ENCODE assay signal across 11 cellular contexts in the genomic region with DNA sequence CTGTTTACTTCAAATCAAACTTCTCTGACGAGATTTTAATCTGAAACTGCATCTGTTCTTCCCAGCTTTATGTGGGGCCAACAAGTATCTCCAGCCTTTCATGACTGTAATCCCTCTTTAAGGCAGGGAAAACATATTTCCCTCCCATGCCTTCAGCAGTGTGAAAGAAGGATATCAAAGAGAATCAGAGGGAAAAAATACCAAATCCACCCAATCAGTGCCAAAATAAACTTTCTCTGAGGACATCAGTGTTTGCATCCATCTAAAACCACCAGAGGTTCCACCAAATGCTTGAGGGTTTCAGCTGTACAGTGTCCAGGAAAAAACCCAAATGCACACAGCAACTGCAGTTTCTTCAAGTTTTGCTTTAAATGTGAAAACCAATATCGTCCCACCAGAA. TPM values are rescaled to one million over a fixed set of nuclear protein-coding genes. Genes with fewer than 3 reads are reported as not detected.
DNase-seq lines count a peak whose midpoint lies in the region; ATAC-seq and TF ChIP-seq lines count a peak whose summit lies in the region.
"Had no signal": no experiment of that assay in that cellular context is flagged by ENCODE, and none has a peak within 500 bp of the region (broad histone marks: within the 10 kb centered on the region; RNA-seq: fewer than 3 reads in every experiment).

No MANE protein-coding gene starts in this region.

- H3K4me3 ChIP-seq in IMR-90 (ENCODE audit: insufficient read depth, low read depth, low read length) (no peak overlapping the region), astrocyte of the spinal cord (ENCODE audit: low read depth, low read length) (no peak overlapping the region), tibial artery (no peak overlapping the region)

- no peaks in the 10 kb centered on the region for H3K27me3 Mint-ChIP-seq in type B pancreatic cell
- H3K27me3 Mint-ChIP-seq: activated naive CD4-positive, alpha-beta T cell treated with anti-CD3 and anti-CD28 coated beads, Interleukin-2, amount 10 ng/mL, durations not matched to agents 7 days and 5 days had no signal

- H3K27ac Mint-ChIP-seq in activated naive CD4-positive, alpha-beta T cell treated with anti-CD3 and anti-CD28 coated beads, Interleukin-2, amount 50 U/mL, for 72 hours: no peak overlapping the region
- no peak overlapping the region for H3K27ac Mint-ChIP-seq in type B pancreatic cell
- H3K27ac Mint-ChIP-seq: activated naive CD4-positive, alpha-beta T cell treated with anti-CD3 and anti-CD28 coated beads, Interleukin-2, amount 10 ng/mL, durations not matched to agents 7 days and 5 days had no signal

- H3K23ac ChIP-seq in IMR-90 (ENCODE audit: low read depth, low read length): peak overlapping the region; percentile 54

- H2BK5ac ChIP-seq in IMR-90 (ENCODE audit: low read depth, low read length, poor library complexity, severe bottlenecking): peak overlapping the region; percentile 73

- dilution Hi-C loops in IMR-90 (cut with HindIII; ENCODE audit: low sequenced_read_pairs, unreplicated experiment): no loop called here

- H2BK20ac ChIP-seq in IMR-90 (ENCODE audit: low read depth, low read length): peak overlapping the region; percentile 86

- peak overlapping the region; percentile 72; the same call in 1 of the 2 replicates for H4K5ac ChIP-seq in IMR-90 (ENCODE audit: low read depth, low read length)

- DNase-seq in IMR-90: peak; percentile 59
- DNase-seq in astrocyte of the spinal cord (ENCODE audit: low read depth, low spot score): peak; percentile 88
- DNase-seq in hepatic stellate cell (ENCODE audit: low spot score): peak; percentile 70
- DNase-seq in tibial artery: no peak
- no peak for DNase-seq in activated naive CD4-positive, alpha-beta T cell treated with anti-CD3 and anti-CD28 coated beads, Interleukin-2, amount 50 U/mL, for 72 hours (ENCODE audit: low spot score in 2 of 2)
- DNase-seq in type B pancreatic cell (ENCODE audit: extremely low spot score, unreplicated experiment): no peak
- DNase-seq in SKM-1 (lab: John Stamatoyannopoulos, UW; ENCODE audit: unreplicated experiment): no peak
- DNase-seq: activated naive CD4-positive, alpha-beta T cell treated with anti-CD3 and anti-CD28 coated beads, Interleukin-2, amount 10 ng/mL, durations not matched to agents 7 days and 5 days; hippocampal formation had no signal

- peak overlapping the region; percentile 16 for H2AK5ac ChIP-seq in IMR-90 (ENCODE audit: low read depth, low read length)

- peak overlapping the region; percentile 72 for H4K91ac ChIP-seq in IMR-90 (ENCODE audit: insufficient read depth, low read depth, low read length)

- peak; percentile 31 for ATAC-seq in IMR-90 (ENCODE audit: low read depth)
- ATAC-seq in activated naive CD4-positive, alpha-beta T cell treated with anti-CD3 and anti-CD28 coated beads, Interleukin-2, amount 50 U/mL, for 72 hours: no peak

- CTCF ChIA-PET in IMR-90 (lab: Yijun Ruan, JAX): interaction anchor here (1.1 to 2.3 kb wide), 2 partner anchors 11 to 42 kb away, joined by 3 to 5 read pairs; no protein-coding TSS in a partner anchor

- H3K36me3 ChIP-seq in IMR-90 (ENCODE audit: control insufficient read depth, insufficient read depth, low read length): peaks cover 5% of the 10 kb centered on the region
- peaks cover 0 to 36% (median 9%) of the 10 kb centered on the region in 3 donors for H3K36me3 ChIP-seq in tibial artery

- TF ChIP-seq CTCF in IMR-90 (conservative IDR thresholded peaks at IDR 0.05; ENCODE audit: low read depth, low read length) (no peak), astrocyte of the spinal cord (IDR thresholded peaks at IDR 0.05; ENCODE audit: low read depth, low read length) (no peak), tibial artery (IDR thresholded peaks at IDR 0.05) (no peak), type B pancreatic cell (conservative IDR thresholded peaks at IDR 0.05) (no peak)

- peak overlapping the region; percentile 35 for H3K14ac ChIP-seq in IMR-90 (replicated peaks; ENCODE audit: low read depth, low read length)

- peak overlapping the region; percentile 74 for H2BK120ac ChIP-seq in IMR-90 (ENCODE audit: low read depth, low read length)

- intact Hi-C loops in IMR-90 (cut with micrococcal nuclease) (no loop called here), tibial artery (cut with DNase I; ENCODE audit: low total_unique reads) (loop anchor here (10.0 kb wide), 1 partner anchor 206 kb away; no protein-coding TSS in a partner anchor)

- 0 out of 4 replicates have a peak, but pooled peaks cover 0 to 6% of the 10 kb centered on the region in 2 experiments for H3K79me1 ChIP-seq in IMR-90 (ENCODE audit: low read depth in 1 of 2, low read length in 2 of 2)

- no TSS peak for BruUV-seq in IMR-90 (replicated peaks; lab: Mats Ljungman, UMichigan)

- H3K56ac ChIP-seq in IMR-90 (ENCODE audit: extremely low read depth, insufficient read depth, low read length): peak overlapping the region; percentile 49; the same call in 1 of the 2 replicates

- H3K18ac ChIP-seq in IMR-90 (ENCODE audit: low read depth, low read length): peak overlapping the region; percentile 22; the same call in 1 of the 2 replicates

- TF ChIP-seq POLR2A in IMR-90 (IDR thresholded peaks at IDR 0.05; ENCODE audit: low read depth, low read length): no peak

- WGBS in IMR-90 (ENCODE audit: extremely low coverage in 2 of 2, insufficient read length in 1 of 2), 2 experiments: 83% methylated on average over 1 of the region's 2 CpGs; no CpG with 5 or more reads in 1 of the 2 experiments

- peaks cover 52% of the 10 kb centered on the region for H3K4me1 Mint-ChIP-seq in type B pancreatic cell (ENCODE audit: unreplicated experiment)
- H3K4me1 Mint-ChIP-seq: activated naive CD4-positive, alpha-beta T cell treated with anti-CD3 and anti-CD28 coated beads, Interleukin-2, amount 10 ng/mL, durations not matched to agents 7 days and 5 days had no signal

- H3K4me2 ChIP-seq in IMR-90 (ENCODE audit: low read depth, low read length): peak overlapping the region; percentile 21; the same call in 1 of the 2 replicates

- peak overlapping the region; percentile 18 for H2AK9ac ChIP-seq in IMR-90 (replicated peaks; ENCODE audit: low read depth, low read length, poor library complexity)

- H3K27me3 ChIP-seq in IMR-90 (ENCODE audit: control insufficient read depth, insufficient read depth, low read length) (no peaks in the 10 kb centered on the region), tibial artery (no peaks in the 10 kb centered on the region)

- peaks cover 37% of the 10 kb centered on the region for H3K4me1 ChIP-seq in IMR-90 (ENCODE audit: control insufficient read depth, insufficient read depth, low read length)
- H3K4me1 ChIP-seq in tibial artery: peaks cover 0 to 18% (median 11%) of the 10 kb centered on the region in 4 donors

- H3K9ac ChIP-seq in IMR-90 (ENCODE audit: low read depth, low read length): peak overlapping the region; percentile 8; the same call in 1 of the 2 replicates

- peaks cover 9% of the 10 kb centered on the region; the same call in 1 of the 2 replicates for H4K20me1 ChIP-seq in IMR-90 (ENCODE audit: insufficient read depth, low read length)

- peak overlapping the region; percentile 12 for H2AFZ ChIP-seq in IMR-90 (replicated peaks; ENCODE audit: low read length, poor library complexity)

- peak overlapping the region; percentile 16 to 78 for H4K8ac ChIP-seq in IMR-90 (ENCODE audit: low read depth in 2 of 2, low read length in 2 of 2)

- H3K4me3 Mint-ChIP-seq in type B pancreatic cell: no peak overlapping the region
- H3K4me3 Mint-ChIP-seq: activated naive CD4-positive, alpha-beta T cell treated with anti-CD3 and anti-CD28 coated beads, Interleukin-2, amount 10 ng/mL, durations not matched to agents 7 days and 5 days had no signal

- no peaks in the 10 kb centered on the region for H3K36me3 Mint-ChIP-seq in activated naive CD4-positive, alpha-beta T cell treated with anti-CD3 and anti-CD28 coated beads, Interleukin-2, amount 50 U/mL, for 72 hours
- peaks cover 10% of the 10 kb centered on the region for H3K36me3 Mint-ChIP-seq in type B pancreatic cell
- H3K36me3 Mint-ChIP-seq: activated naive CD4-positive, alpha-beta T cell treated with anti-CD3 and anti-CD28 coated beads, Interleukin-2, amount 10 ng/mL, durations not matched to agents 7 days and 5 days had no signal

- H2BK15ac ChIP-seq in IMR-90 (ENCODE audit: low read depth, low read length): peak overlapping the region; percentile 75

- H3K9me1 ChIP-seq in IMR-90 (ENCODE audit: insufficient read depth, low read length): peaks cover 27% of the 10 kb centered on the region

- H3K4ac ChIP-seq in IMR-90 (ENCODE audit: low read depth, low read length): peak overlapping the region; percentile 66

- in situ Hi-C loops in IMR-90 (cut with MboI; ENCODE audit: low sequenced_read_pairs) (no loop called here), astrocyte of the spinal cord (cut with HindIII; ENCODE audit: low sequenced_read_pairs) (no loop called here)

- H3K9me3 ChIP-seq in IMR-90 (ENCODE audit: control insufficient read depth, insufficient read depth, low read length): no peaks in the 10 kb centered on the region
- no peaks in the 10 kb centered on the region for H3K9me3 ChIP-seq in tibial artery

- H3K27ac ChIP-seq in IMR-90 (ENCODE audit: insufficient read depth, low read length) (peak overlapping the region; percentile 62), tibial artery (peak overlapping the region; percentile 24 to 41)

- no peak for TF ChIP-seq RAD21 in IMR-90 (IDR thresholded peaks at IDR 0.05; ENCODE audit: low read length)

- no peaks in the 10 kb centered on the region for H3K9me3 Mint-ChIP-seq in activated naive CD4-positive, alpha-beta T cell treated with anti-CD3 and anti-CD28 coated beads, Interleukin-2, amount 50 U/mL, for 72 hours
- H3K9me3 Mint-ChIP-seq in type B pancreatic cell: no peaks in the 10 kb centered on the region
- H3K9me3 Mint-ChIP-seq: activated naive CD4-positive, alpha-beta T cell treated with anti-CD3 and anti-CD28 coated beads, Interleukin-2, amount 10 ng/mL, durations not matched to agents 7 days and 5 days had no signal

- POLR2A ChIA-PET in IMR-90 (lab: Charles Lee; ENCODE audit: unreplicated experiment): no interaction called here

RNA-seq across cellular contexts. Expression of a gene that starts 14.5 kb away (rescaled TPM):
- total RNA-seq in IMR-90 (2012; rRNA removed) (4.5 and 4.7 TPM in 2 replicates), type B pancreatic cell (ENCODE audit: low replicate concordance) (28.0 and 45.2 TPM in 2 replicates)
- polyA plus RNA-seq in IMR-90 (2012; rRNA removed): 34.6 and 35.5 TPM in 2 replicates
- polyA plus RNA-seq in IMR-90 (2012; cell fraction: cytosol; rRNA removed): 14.5 and 50.4 TPM in 2 replicates
- 32.0 and 33.9 TPM in 2 replicates for polyA plus RNA-seq in IMR-90 (2012; cell fraction: nucleus; rRNA removed; ENCODE audit: low replicate concordance)
- 10 to 100 TPM; 40.0 to 74.0 TPM for total RNA-seq in activated naive CD4-positive, alpha-beta T cell treated with anti-CD3 and anti-CD28 coated beads, Interleukin-2, amount 50 U/mL, for 72 hours

RNA-seq across cellular contexts. Expression of a gene that starts 39.8 kb away (rescaled TPM):
- not detected in 2 replicates for total RNA-seq in IMR-90 (2012; rRNA removed)
- not detected in 2 replicates for polyA plus RNA-seq in IMR-90 (2012; rRNA removed)
- polyA plus RNA-seq in IMR-90 (2012; cell fraction: cytosol; rRNA removed): not detected in 2 replicates
- polyA plus RNA-seq in IMR-90 (2012; cell fraction: nucleus; rRNA removed; ENCODE audit: low replicate concordance): 0.10 and 0.12 TPM in 2 replicates
- 1 to 10 TPM in 1 of 2 donors, under 1 TPM in 1; 0.87 to 1.1 TPM for total RNA-seq in activated naive CD4-positive, alpha-beta T cell treated with anti-CD3 and anti-CD28 coated beads, Interleukin-2, amount 50 U/mL, for 72 hours
- total RNA-seq in type B pancreatic cell (ENCODE audit: low replicate concordance): 0.41 TPM in 1 of 2 replicates, not detected in the other
- total RNA-seq: pulmonary artery endothelial cell, subcutaneous adipose tissue had no signal

RNA-seq across cellular contexts. Expression of a gene that starts 52.8 kb away (rescaled TPM):
- total RNA-seq in IMR-90 (2012; rRNA removed) (0.54 and 1.7 TPM in 2 replicates), type B pancreatic cell (ENCODE audit: low replicate concordance) (3.4 and 8.4 TPM in 2 replicates)
- polyA plus RNA-seq in IMR-90 (2012; rRNA removed): 1.8 and 2.1 TPM in 2 replicates
- 0.40 and 1.2 TPM in 2 replicates for polyA plus RNA-seq in IMR-90 (2012; cell fraction: cytosol; rRNA removed)
- 0.95 and 0.96 TPM in 2 replicates for polyA plus RNA-seq in IMR-90 (2012; cell fraction: nucleus; rRNA removed; ENCODE audit: low replicate concordance)
- 10 to 100 TPM; 13.0 to 13.1 TPM for total RNA-seq in activated naive CD4-positive, alpha-beta T cell treated with anti-CD3 and anti-CD28 coated beads, Interleukin-2, amount 50 U/mL, for 72 hours

Comparison
In these comparisons a context has a peak if more than half of its experiments do, and no peak if none do; other contexts are left out.
1. DNase-seq: peak in IMR-90 (single experiment), astrocyte of the spinal cord (single experiment) and hepatic stellate cell (single experiment); none in tibial artery (0 of 2), activated naive CD4-positive, alpha-beta T cell treated with anti-CD3 and anti-CD28 coated beads, Interleukin-2, amount 50 U/mL, for 72 hours (0 of 2), type B pancreatic cell (single experiment) and SKM-1 (single experiment).